Comparison of ENCODE assay signal across 23 cellular contexts in genomic region chr3:35743218-35743617, GRCh38.
A peak's percentile ranks its signal among the peaks of the same experiment; 100 is the strongest.
DNase-seq lines count a peak whose midpoint lies in the region; ATAC-seq and TF ChIP-seq lines count a peak whose summit lies in the region.
"Had no signal": no experiment of that assay in that cellular context is flagged by ENCODE, and none has a peak within 500 bp of the region (broad histone marks: within the 10 kb centered on the region; RNA-seq: fewer than 3 reads in every experiment).

No MANE protein-coding gene starts in this region.

- POLR2A ChIA-PET in CD8-positive, alpha-beta T cell (lab: Charles Lee): no interaction called here

- H3K36me3 Mint-ChIP-seq in activated T-helper 1 cell treated with anti-CD3 and anti-CD28 coated beads, Interleukin-12 subunit alpha, Interleukin-12 subunit beta, Interleukin-2, Interleukin-4 antibody, amounts not matched to agents 30 ng/mL and 10 ng/mL and 1 ng/mL, durations not matched to agents 14 hours and 24 hours and 36 hours (ENCODE audit: low read depth): no peaks in the 10 kb centered on the region
- H3K36me3 Mint-ChIP-seq in CD8-positive, alpha-beta T cell: no peaks in the 10 kb centered on the region
- H3K36me3 Mint-ChIP-seq: CD14-positive monocyte had no signal

- H3K4me3 ChIP-seq in dorsolateral prefrontal cortex: no peak overlapping the region
- H3K4me3 ChIP-seq in CD8-positive, alpha-beta T cell (ENCODE audit: low read depth, low read length): no peak overlapping the region
- H3K4me3 ChIP-seq: A549; BLaER1 treated with 17β-estradiol and CSF1 and Interleukin-3, amounts not matched to agents 10 nM and 100 nM; GM23338 had no signal

- H3K36me3 ChIP-seq in CD8-positive, alpha-beta T cell (ENCODE audit: insufficient read depth, low read length): no peaks in the 10 kb centered on the region
- H3K36me3 ChIP-seq: BE2C had no signal

- intact Hi-C loops in dorsolateral prefrontal cortex (cut with DNase I): no loop called here
- intact Hi-C loops in activated T-helper 1 cell treated with anti-CD3 and anti-CD28 coated beads, Interleukin-12 subunit alpha, Interleukin-12 subunit beta, Interleukin-2, Interleukin-4 antibody, amounts not matched to agents 30 ng/mL and 10 ng/mL and 1 ng/mL, durations not matched to agents 14 hours and 24 hours and 36 hours (cut with micrococcal nuclease): no loop called here
- intact Hi-C loops in CD8-positive, alpha-beta T cell (cut with DNase I, micrococcal nuclease): no loop called here

- no peak for ATAC-seq in HG03097 (IDR thresholded peaks at IDR 0.05; ENCODE audit: low FRiP score, unreplicated experiment)
- ATAC-seq in CD8-positive, alpha-beta T cell: no peak
- ATAC-seq: A549, GM23338, HCT116 had no signal

- H3K27ac ChIP-seq in caudate nucleus (ENCODE audit: low read depth, low read length) (peak overlapping the region; percentile 9), dorsolateral prefrontal cortex (peak overlapping the region in 30 of 59 donors; percentile 4 to 83 (median 64))
- H3K27ac ChIP-seq in CD8-positive, alpha-beta T cell (ENCODE audit: low read depth, low read length): no peak overlapping the region
- H3K27ac ChIP-seq: A549; BLaER1 treated with 17β-estradiol and CSF1 and Interleukin-3, amounts not matched to agents 10 nM and 100 nM had no signal

- H3K4me1 ChIP-seq in CD8-positive, alpha-beta T cell (ENCODE audit: insufficient read depth, low read length): no peaks in the 10 kb centered on the region
- H3K4me1 ChIP-seq: A549, BE2C had no signal

- no peak overlapping the region for H3K4me3 Mint-ChIP-seq in activated T-helper 1 cell treated with anti-CD3 and anti-CD28 coated beads, Interleukin-12 subunit alpha, Interleukin-12 subunit beta, Interleukin-2, Interleukin-4 antibody, amounts not matched to agents 30 ng/mL and 10 ng/mL and 1 ng/mL, durations not matched to agents 14 hours and 24 hours and 36 hours
- H3K4me3 Mint-ChIP-seq in CD8-positive, alpha-beta T cell: no peak overlapping the region
- H3K4me3 Mint-ChIP-seq: CD14-positive monocyte; CD4-positive, alpha-beta T cell; GM23338; H9 had no signal

- no peak overlapping the region for H3K27ac Mint-ChIP-seq in activated T-helper 1 cell treated with anti-CD3 and anti-CD28 coated beads, Interleukin-12 subunit alpha, Interleukin-12 subunit beta, Interleukin-2, Interleukin-4 antibody, amounts not matched to agents 30 ng/mL and 10 ng/mL and 1 ng/mL, durations not matched to agents 14 hours and 24 hours and 36 hours
- H3K27ac Mint-ChIP-seq in CD8-positive, alpha-beta T cell: no peak overlapping the region
- H3K27ac Mint-ChIP-seq: CD14-positive monocyte; CD4-positive, alpha-beta T cell; GM23338; H9 had no signal

- no peaks in the 10 kb centered on the region for H3K9me3 Mint-ChIP-seq in activated T-helper 1 cell treated with anti-CD3 and anti-CD28 coated beads, Interleukin-12 subunit alpha, Interleukin-12 subunit beta, Interleukin-2, Interleukin-4 antibody, amounts not matched to agents 30 ng/mL and 10 ng/mL and 1 ng/mL, durations not matched to agents 14 hours and 24 hours and 36 hours
- no peaks in the 10 kb centered on the region for H3K9me3 Mint-ChIP-seq in CD8-positive, alpha-beta T cell
- H3K9me3 Mint-ChIP-seq: CD4-positive, alpha-beta T cell; GM23338; H9 had no signal

- CTCF ChIA-PET in CD8-positive, alpha-beta T cell (lab: Charles Lee): no interaction called here

- no peaks in the 10 kb centered on the region for H3K27me3 ChIP-seq in dorsolateral prefrontal cortex
- no peaks in the 10 kb centered on the region for H3K27me3 ChIP-seq in CD8-positive, alpha-beta T cell (ENCODE audit: insufficient read depth, low read length)
- H3K27me3 ChIP-seq: BE2C; BLaER1 treated with 17β-estradiol and CSF1 and Interleukin-3, amounts not matched to agents 10 nM and 100 nM had no signal

- peak; percentile 5 for DNase-seq in NCI-H82 (lab: John Stamatoyannopoulos, UW)
- DNase-seq in NCI-H82 treated with DMSO at 0.1 percent for 48 hours (lab: John Stamatoyannopoulos, UW; ENCODE audit: unreplicated experiment): no peak
- DNase-seq in caudate nucleus (lab: John Stamatoyannopoulos, UW): peak in 1 of 61 donors; percentile 38
- no peak for DNase-seq in dorsolateral prefrontal cortex
- no peak for DNase-seq in activated T-helper 1 cell treated with anti-CD3 and anti-CD28 coated beads, Interleukin-12 subunit alpha, Interleukin-12 subunit beta, Interleukin-2, Interleukin-4 antibody, amounts not matched to agents 30 ng/mL and 10 ng/mL and 1 ng/mL, durations not matched to agents 14 hours and 24 hours and 36 hours (ENCODE audit: low spot score)
- DNase-seq in CD8-positive, alpha-beta T cell: no peak
- DNase-seq: 8988T; ACHN; AML-193; BE2C; Calu3; CD4-positive, alpha-beta T cell; COR-L47; DMS79; EL; GF-D8; H9 had no signal

- no peaks in the 10 kb centered on the region for H3K4me1 Mint-ChIP-seq in activated T-helper 1 cell treated with anti-CD3 and anti-CD28 coated beads, Interleukin-12 subunit alpha, Interleukin-12 subunit beta, Interleukin-2, Interleukin-4 antibody, amounts not matched to agents 30 ng/mL and 10 ng/mL and 1 ng/mL, durations not matched to agents 14 hours and 24 hours and 36 hours (ENCODE audit: low read depth)
- H3K4me1 Mint-ChIP-seq in CD8-positive, alpha-beta T cell (ENCODE audit: low read depth): no peaks in the 10 kb centered on the region
- H3K4me1 Mint-ChIP-seq: CD14-positive monocyte had no signal

- no peak for TF ChIP-seq CTCF in dorsolateral prefrontal cortex (IDR thresholded peaks at IDR 0.05 in 54 of 56, conservative IDR thresholded peaks at IDR 0.05 in 2 of 56; ENCODE audit: low read depth in 1 of 56, partially characterized antibody in 56 of 56)
- TF ChIP-seq CTCF in CD8-positive, alpha-beta T cell (IDR thresholded peaks at IDR 0.05): no peak

- H3K27me3 Mint-ChIP-seq in activated T-helper 1 cell treated with anti-CD3 and anti-CD28 coated beads, Interleukin-12 subunit alpha, Interleukin-12 subunit beta, Interleukin-2, Interleukin-4 antibody, amounts not matched to agents 30 ng/mL and 10 ng/mL and 1 ng/mL, durations not matched to agents 14 hours and 24 hours and 36 hours (ENCODE audit: insufficient read depth): no peaks in the 10 kb centered on the region
- H3K27me3 Mint-ChIP-seq in CD8-positive, alpha-beta T cell (ENCODE audit: low read depth): no peaks in the 10 kb centered on the region
- H3K27me3 Mint-ChIP-seq: CD4-positive, alpha-beta T cell had no signal

- H3K9me3 ChIP-seq in CD8-positive, alpha-beta T cell (ENCODE audit: low read length): no peaks in the 10 kb centered on the region
- H3K9me3 ChIP-seq: A549; BE2C; BLaER1 treated with 17β-estradiol and CSF1 and Interleukin-3, amounts not matched to agents 10 nM and 100 nM had no signal
